Comparison of ENCODE assay signal across 1 cellular context in the genomic region with DNA sequence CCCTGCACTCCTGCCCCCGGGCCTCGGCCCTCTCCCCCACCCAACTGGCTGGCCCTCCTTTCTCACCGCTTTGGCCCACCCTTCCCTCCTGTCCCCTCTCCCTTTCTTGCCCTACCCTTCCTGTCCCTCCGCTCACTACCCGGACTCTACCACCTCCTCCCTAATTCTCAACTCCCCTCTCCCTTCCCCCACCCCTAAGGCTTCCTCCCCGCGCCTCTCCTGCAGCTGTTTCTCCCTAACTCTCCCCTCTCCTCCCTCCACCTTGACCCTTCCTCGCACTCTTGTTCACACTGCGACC.
TF ChIP-seq lines count a peak whose summit lies in the region.

No MANE protein-coding gene starts in this region.

TF ChIP-seq in H1, 55 proteins besides CTCF, POLR2A, EP300 and RAD21:
- TF ChIP-seq TEAD4 (IDR thresholded peaks at IDR 0.05; ENCODE audit: low read depth, low read length) (no peak), POLR2AphosphoS5 (IDR thresholded peaks at IDR 0.05; ENCODE audit: low read depth, low read length) (no peak; the same call in 1 of the 2 replicates), FOSL1 (IDR thresholded peaks at IDR 0.05; ENCODE audit: insufficient read depth, low read depth, low read length) (no peak), MAFK (IDR thresholded peaks at IDR 0.05; ENCODE audit: low read depth, low read length) (no peak), SAP30 (IDR thresholded peaks at IDR 0.05; ENCODE audit: insufficient read depth, insufficient replicate concordance, low read length) (no peak), EGR1 (IDR thresholded peaks at IDR 0.05; ENCODE audit: borderline replicate concordance, low read depth, low read length) (peak; percentile 35; the same call in 1 of the 2 replicates), KDM4A (IDR thresholded peaks at IDR 0.05; ENCODE audit: low read depth, low read length, severe bottlenecking) (peak; percentile 17), GTF2F1 (IDR thresholded peaks at IDR 0.05; ENCODE audit: borderline replicate concordance, low read depth, low read length) (no peak), JUND (IDR thresholded peaks at IDR 0.05; ENCODE audit: low read length) (no peak), SUZ12 (IDR thresholded peaks at IDR 0.05; ENCODE audit: low read length) (peak; percentile 35; the same call in 1 of the 2 replicates), TCF12 (IDR thresholded peaks at IDR 0.05; ENCODE audit: low read depth, low read length) (0 out of 2 replicates have a peak, but pooled peaks have one; percentile 13), TBP (IDR thresholded peaks at IDR 0.05; ENCODE audit: low read depth, low read length) (no peak), SIRT6 (IDR thresholded peaks at IDR 0.05; ENCODE audit: low read length) (no peak), NANOG (IDR thresholded peaks at IDR 0.05; ENCODE audit: insufficient read depth, low read depth, low read length, poor library complexity, severe bottlenecking) (no peak), TAF1 (IDR thresholded peaks at IDR 0.05; ENCODE audit: low read depth, low read length) (peak; percentile 23; the same call in 1 of the 2 replicates)
